In genomic region chr1:33445108-33445507, GRCh38 we compare ENCODE assay signal across 26 cellular contexts. TPM values are rescaled to one million over a fixed set of nuclear protein-coding genes. Genes with fewer than 3 reads are reported as not detected.
DNase-seq lines count a peak whose midpoint lies in the region; ATAC-seq, FAIRE-seq and TF ChIP-seq lines count a peak whose summit lies in the region.
"Had no signal": no experiment of that assay in that cellular context is flagged by ENCODE, and none has a peak within 500 bp of the region (broad histone marks: within the 10 kb centered on the region; RNA-seq: fewer than 3 reads in every experiment).

No MANE protein-coding gene starts in this region.

- no peak overlapping the region for H2AK5ac ChIP-seq in mesenchymal stem cell (ENCODE audit: low read length, severe bottlenecking)

- H2AFZ ChIP-seq in HepG2 (ENCODE audit: low read length) (no peak overlapping the region), mesenchymal stem cell (ENCODE audit: low read depth, low read length) (no peak overlapping the region)

- no peaks in the 10 kb centered on the region for H3K36me3 ChIP-seq in right lobe of liver
- no peaks in the 10 kb centered on the region for H3K36me3 ChIP-seq in HepG2 (replicated peaks in 1 of 2; ENCODE audit: control insufficient read depth in 1 of 2, insufficient read depth in 2 of 2, low read length in 2 of 2)
- H3K36me3 ChIP-seq in mesenchymal stem cell (ENCODE audit: control insufficient read depth in 1 of 2, insufficient read depth in 2 of 2, low read depth in 1 of 2, low read length in 2 of 2), result no peaks in the 10 kb centered on the region
- no peaks in the 10 kb centered on the region for H3K36me3 ChIP-seq in gastroesophageal sphincter
- H3K36me3 ChIP-seq: BE2C, BLaER1 had no signal

- no TSS peak for BruUV-seq in HepG2 (replicated peaks; lab: Mats Ljungman, UMichigan)

- H3K27ac Mint-ChIP-seq in nephron progenitor cell, result peak overlapping the region; percentile 97
- H3K27ac Mint-ChIP-seq: CD14-positive monocyte; CD4-positive, alpha-beta memory T cell; CD4-positive, CD25-positive, alpha-beta regulatory T cell; CD8-positive, alpha-beta memory T cell had no signal

- H2BK120ac ChIP-seq in mesenchymal stem cell (ENCODE audit: low read depth, low read length), result no peak overlapping the region

- H3K27me3 ChIP-seq in right lobe of liver (no peaks in the 10 kb centered on the region), HepG2 (ENCODE audit: control insufficient read depth in 1 of 2, insufficient read depth in 2 of 2, low read length in 2 of 2) (peaks cover 1 to 26% of the 10 kb centered on the region in 2 experiments; a peak in 3 of 5 replicates), mesenchymal stem cell (ENCODE audit: control insufficient read depth in 1 of 2, insufficient read depth in 1 of 2, low read length in 2 of 2) (no peaks in the 10 kb centered on the region), gastroesophageal sphincter (no peaks in the 10 kb centered on the region)
- H3K27me3 ChIP-seq: BE2C, BLaER1 had no signal

- no peak for TF ChIP-seq RAD21 in HepG2 (CRISPR knock-in tag; IDR thresholded peaks at IDR 0.05)

- DNase-seq in right lobe of liver (no peak), HepG2 (ENCODE audit: low spot score) (no peak), mesenchymal stem cell (no peak), nephron progenitor cell (no peak), AG20443 (ENCODE audit: low spot score) (no peak)
- DNase-seq: BE2C; C1 segment of cervical spinal cord; CD4-positive, alpha-beta memory T cell; CD4-positive, CD25-positive, alpha-beta regulatory T cell; CD8-positive, alpha-beta memory T cell; COR-L47; DMS 273 treated with DMSO at 0.1 percent for 48 hours; DMS153; DMS53; DMS79; DND-41; EL; GDM1 had no signal

- intact Hi-C loops in right lobe of liver (cut with DNase I), result no loop called here
- intact Hi-C loops in HepG2 (cut with micrococcal nuclease; ENCODE audit: unreplicated experiment), result no loop called here

- H2BK15ac ChIP-seq in mesenchymal stem cell (ENCODE audit: low read depth, poor library complexity, severe bottlenecking), result no peak overlapping the region

- H4K8ac ChIP-seq in mesenchymal stem cell (ENCODE audit: low read length), result peak overlapping the region; percentile 12

- FAIRE-seq in HepG2 (lab: Jason Lieb, UNC), result no peak
- FAIRE-seq: A549, GM12878, GM12892, GM18507 had no signal

- H3K27ac ChIP-seq in right lobe of liver, result no peak overlapping the region
- no peak overlapping the region for H3K27ac ChIP-seq in HepG2 (ENCODE audit: extremely low read length, insufficient read depth, low read length)
- H3K27ac ChIP-seq in mesenchymal stem cell (ENCODE audit: low read length, poor library complexity, severe bottlenecking), result no peak overlapping the region
- no peak overlapping the region for H3K27ac ChIP-seq in gastroesophageal sphincter
- H3K27ac ChIP-seq: 22Rv1, A549, BLaER1 had no signal

- no peak overlapping the region for H4K91ac ChIP-seq in mesenchymal stem cell (ENCODE audit: low read length)

- TF ChIP-seq EP300 in HepG2 (IDR thresholded peaks at IDR 0.05; ENCODE audit: low read depth in 2 of 2, low read length in 2 of 2) (no peak), HepG2 (CRISPR knock-in tag; IDR thresholded peaks at IDR 0.05; ENCODE audit: borderline replicate concordance) (no peak), gastroesophageal sphincter (IDR thresholded peaks at IDR 0.05) (no peak)

- H3K79me1 ChIP-seq in mesenchymal stem cell (replicated peaks; ENCODE audit: low read length, poor library complexity, severe bottlenecking), result no peaks in the 10 kb centered on the region

- peak overlapping the region; percentile 31 for H3K4me3 Mint-ChIP-seq in nephron progenitor cell
- H3K4me3 Mint-ChIP-seq: CD14-positive monocyte; CD4-positive, alpha-beta memory T cell; CD4-positive, CD25-positive, alpha-beta regulatory T cell; CD8-positive, alpha-beta memory T cell had no signal

- ATAC-seq in right lobe of liver (peak; percentile 28 to 51 (median 32)), HepG2 (no peak), gastroesophageal sphincter (no peak)
- ATAC-seq: A549, GM12878 had no signal

- H3K9me3 ChIP-seq in right lobe of liver (no peaks in the 10 kb centered on the region), HepG2 (ENCODE audit: low read length) (no peaks in the 10 kb centered on the region), mesenchymal stem cell (ENCODE audit: control insufficient read depth, low read length) (no peaks in the 10 kb centered on the region), gastroesophageal sphincter (no peaks in the 10 kb centered on the region)
- H3K9me3 ChIP-seq: A549, BE2C, BLaER1 had no signal

- CTCF ChIA-PET in HepG2 (lab: Yijun Ruan, JAX; ENCODE audit: low intra/inter-chr PET ratio, low total read pairs), result no interaction called here

- 80% methylated on average over 5 of the region's 6 CpGs for WGBS in right lobe of liver (ENCODE audit: insufficient coverage, low coverage, low lambda C conversion rate, missing lambda C conversion rate)
- 57% methylated on average over 6 of the region's 6 CpGs for WGBS in HepG2 (ENCODE audit: low lambda C conversion rate)
- WGBS in mesenchymal stem cell, result 92% methylated on average over 6 of the region's 6 CpGs
- WGBS in gastroesophageal sphincter (ENCODE audit: low coverage in 1 of 2), 2 donors, result 91 to 92% methylated on average over 4 of the region's 6 CpGs

- in situ Hi-C loops in HepG2 (cut with HindIII; ENCODE audit: extremely low pct_ligation_motif_present, low pct_unique_long_range_greater_than_20kb), result no loop called here

- H3K4me1 Mint-ChIP-seq in nephron progenitor cell, result peaks cover 88% of the 10 kb centered on the region
- H3K4me1 Mint-ChIP-seq: CD4-positive, alpha-beta memory T cell; CD8-positive, alpha-beta memory T cell had no signal

- H3K14ac ChIP-seq in mesenchymal stem cell (ENCODE audit: low read length in 2 of 2), result no peak overlapping the region

- peaks cover 16% of the 10 kb centered on the region for H3K36me3 Mint-ChIP-seq in nephron progenitor cell (ENCODE audit: low read depth)
- H3K36me3 Mint-ChIP-seq: CD14-positive monocyte; CD4-positive, alpha-beta memory T cell had no signal

- no peaks in the 10 kb centered on the region for H3K4me1 ChIP-seq in right lobe of liver
- H3K4me1 ChIP-seq in HepG2 (ENCODE audit: insufficient read depth, low read length), result peaks cover 11% of the 10 kb centered on the region
- peaks cover 7% of the 10 kb centered on the region for H3K4me1 ChIP-seq in mesenchymal stem cell (ENCODE audit: control insufficient read depth, insufficient read depth, low read depth, low read length)
- H3K4me1 ChIP-seq in gastroesophageal sphincter, result no peaks in the 10 kb centered on the region
- H3K4me1 ChIP-seq: A549, BLaER1 had no signal

- peak overlapping the region in 1 of 2 experiments; percentile 24 for H3K4ac ChIP-seq in mesenchymal stem cell (ENCODE audit: low read depth in 1 of 2, low read length in 2 of 2)

- H3K23ac ChIP-seq in mesenchymal stem cell (ENCODE audit: low read length in 2 of 2), result no peak overlapping the region

- H4K20me1 ChIP-seq in HepG2 (ENCODE audit: insufficient read depth, low read length), result no peaks in the 10 kb centered on the region
- H4K20me1 ChIP-seq: BLaER1 had no signal

- no peak overlapping the region for H3K4me3 ChIP-seq in right lobe of liver
- no peak overlapping the region for H3K4me3 ChIP-seq in HepG2 (replicated peaks in 1 of 3; ENCODE audit: insufficient read depth in 1 of 3, low read depth in 2 of 3, low read length in 3 of 3)
- H3K4me3 ChIP-seq in mesenchymal stem cell (ENCODE audit: insufficient read depth in 1 of 2, low read depth in 1 of 2, low read length in 2 of 2), result no peak overlapping the region
- no peak overlapping the region for H3K4me3 ChIP-seq in gastroesophageal sphincter
- H3K4me3 ChIP-seq: A549, BLaER1, GM12878 had no signal

- no peak overlapping the region for H2BK12ac ChIP-seq in mesenchymal stem cell (ENCODE audit: low read length in 2 of 2)

- no peak overlapping the region for H2BK5ac ChIP-seq in mesenchymal stem cell (ENCODE audit: low read depth, low read length, poor library complexity, severe bottlenecking)

- peaks cover 3% of the 10 kb centered on the region for H3K27me3 Mint-ChIP-seq in nephron progenitor cell (ENCODE audit: low read depth, poor library complexity)

- no peak for TF ChIP-seq POLR2A in right lobe of liver (IDR thresholded peaks at IDR 0.05)
- TF ChIP-seq POLR2A in HepG2 (IDR thresholded peaks at IDR 0.05; ENCODE audit: insufficient read depth in 1 of 2, low read depth in 2 of 2, low read length in 2 of 2), result no peak
- no peak for TF ChIP-seq POLR2A in gastroesophageal sphincter (IDR thresholded peaks at IDR 0.05)

- POLR2A ChIA-PET in HepG2 (lab: Yijun Ruan, JAX), result no interaction called here

- no peaks in the 10 kb centered on the region for H3K79me2 ChIP-seq in HepG2 (ENCODE audit: insufficient read depth, low read length)

- peak overlapping the region in 1 of 2 experiments; percentile 45 for H3K18ac ChIP-seq in mesenchymal stem cell (ENCODE audit: low read depth in 1 of 2, low read length in 2 of 2)

- H3K9ac ChIP-seq in HepG2 (ENCODE audit: insufficient read depth, low read depth, low read length) (no peak overlapping the region), mesenchymal stem cell (ENCODE audit: low read length) (no peak overlapping the region)
- H3K9ac ChIP-seq: BLaER1 had no signal

- TF ChIP-seq CTCF in right lobe of liver (IDR thresholded peaks at IDR 0.05), result no peak
- TF ChIP-seq CTCF in HepG2 (CRISPR knock-in tag; IDR thresholded peaks at IDR 0.05), result no peak
- no peak for TF ChIP-seq CTCF in nephron progenitor cell (IDR thresholded peaks at IDR 0.05)
- no peak for TF ChIP-seq CTCF in gastroesophageal sphincter (IDR thresholded peaks at IDR 0.05)

- H3K9me3 Mint-ChIP-seq in nephron progenitor cell, result peaks cover 14% of the 10 kb centered on the region
- H3K9me3 Mint-ChIP-seq: CD4-positive, alpha-beta memory T cell; CD8-positive, alpha-beta memory T cell had no signal

- no peak overlapping the region for H3K4me2 ChIP-seq in HepG2 (ENCODE audit: low read depth, low read length)
- no peak overlapping the region for H3K4me2 ChIP-seq in mesenchymal stem cell (ENCODE audit: low read length, poor library complexity, severe bottlenecking)
- H3K4me2 ChIP-seq: A549, BLaER1 had no signal

RNA-seq across cellular contexts. Expression of gene PHC2, which starts 14.2 kb away (rescaled TPM):
- total RNA-seq in right lobe of liver (10 to 100 TPM; 49.3 to 86.5 (median 66.8) TPM), HepG2 (2016; rRNA removed; fragmentation: Illumina TruSeq; extraction: Trizol) (52.5 and 53.5 TPM in 2 replicates), gastroesophageal sphincter (100 to 1,000 TPM in 3 of 4 donors, 10 to 100 TPM in 1; 99.8 to 223 (median 181) TPM)
- 37.8 and 42.1 TPM in 2 replicates for total RNA-seq in HepG2 (2016; cell fraction: cytosol; rRNA removed; fragmentation: Illumina TruSeq; extraction: Trizol; ENCODE audit: low read depth)
- 44.7 and 53.5 TPM in 2 replicates for total RNA-seq in HepG2 (2016; cell fraction: insoluble cytoplasmic fraction; rRNA removed; fragmentation: Illumina TruSeq; extraction: Trizol)
- 102 and 120 TPM in 2 replicates for total RNA-seq in HepG2 (2016; cell fraction: membrane; rRNA removed; fragmentation: Illumina TruSeq; extraction: Trizol)
- 27.9 and 32.8 TPM in 2 replicates for total RNA-seq in HepG2 (2016; cell fraction: nucleus; rRNA removed; fragmentation: Illumina TruSeq; extraction: Trizol)
- 84.9 and 100 TPM in 2 replicates for polyA plus RNA-seq in HepG2 (2011; rRNA removed)
- 86.4 and 90.4 TPM in 2 replicates for polyA plus RNA-seq in HepG2 (2011; cell fraction: cytosol; rRNA removed)
- 83.8 and 90.8 TPM in 2 replicates for polyA plus RNA-seq in HepG2 (2011; cell fraction: nucleus; rRNA removed)
- polyA plus RNA-seq in HepG2 (2012), result 70.9 and 73.7 TPM in 2 replicates
- 41.6 and 55.3 TPM in 2 replicates for polyA plus RNA-seq in HepG2 (2016; cell fraction: cytosol; fragmentation: Illumina TruSeq; extraction: Trizol; ENCODE audit: low read depth)
- polyA plus RNA-seq in HepG2 (2016; cell fraction: insoluble cytoplasmic fraction; fragmentation: Illumina TruSeq; extraction: Trizol; ENCODE audit: low read depth), result 61.1 and 69.9 TPM in 2 replicates
- 98.3 and 114 TPM in 2 replicates for polyA plus RNA-seq in HepG2 (2016; cell fraction: membrane; fragmentation: Illumina TruSeq; extraction: Trizol; ENCODE audit: low read depth)
- polyA plus RNA-seq in HepG2 (2016; cell fraction: nucleus; fragmentation: Illumina TruSeq; extraction: Trizol; ENCODE audit: insufficient read depth, low read depth), result 62.2 and 63.0 TPM in 2 replicates
- polyA minus RNA-seq in HepG2 (2011; rRNA and poly(A)+ RNA removed; ENCODE audit: low replicate concordance), result 24.7 and 72.3 TPM in 2 replicates
- 33.1 and 41.3 TPM in 2 replicates for polyA minus RNA-seq in HepG2 (2011; cell fraction: cytosol; rRNA and poly(A)+ RNA removed)
- polyA minus RNA-seq in HepG2 (2011; cell fraction: nucleus; rRNA and poly(A)+ RNA removed), result 23.3 and 28.7 TPM in 2 replicates
- 114 TPM for polyA plus RNA-seq in mesenchymal stem cell (2013, experiment 1 of 2)
- 112 TPM for polyA plus RNA-seq in mesenchymal stem cell (2013, experiment 2 of 2)

RNA-seq across cellular contexts. Expression of gene ZSCAN20, which starts 27.3 kb away (rescaled TPM):
- total RNA-seq in right lobe of liver, result 1 to 10 TPM in 4 of 6 experiments, under 1 TPM in 2; 0.81 to 2.7 (median 1.4) TPM
- total RNA-seq in HepG2 (2016; rRNA removed; fragmentation: Illumina TruSeq; extraction: Trizol), result 2.8 TPM in 2 replicates
- 0.40 and 0.44 TPM in 2 replicates for total RNA-seq in HepG2 (2016; cell fraction: cytosol; rRNA removed; fragmentation: Illumina TruSeq; extraction: Trizol; ENCODE audit: low read depth)
- 2.6 and 2.9 TPM in 2 replicates for total RNA-seq in HepG2 (2016; cell fraction: insoluble cytoplasmic fraction; rRNA removed; fragmentation: Illumina TruSeq; extraction: Trizol)
- 0.69 and 1.1 TPM in 2 replicates for total RNA-seq in HepG2 (2016; cell fraction: membrane; rRNA removed; fragmentation: Illumina TruSeq; extraction: Trizol)
- total RNA-seq in HepG2 (2016; cell fraction: nucleus; rRNA removed; fragmentation: Illumina TruSeq; extraction: Trizol), result 3.5 and 4.5 TPM in 2 replicates
- 1.1 and 1.3 TPM in 2 replicates for polyA plus RNA-seq in HepG2 (2011; rRNA removed)
- 0.56 and 0.94 TPM in 2 replicates for polyA plus RNA-seq in HepG2 (2011; cell fraction: cytosol; rRNA removed)
- 3.0 TPM in 2 replicates for polyA plus RNA-seq in HepG2 (2011; cell fraction: nucleus; rRNA removed)
- 1.1 and 1.6 TPM in 2 replicates for polyA plus RNA-seq in HepG2 (2012)
- 0.07 and 0.16 TPM in 2 replicates for polyA plus RNA-seq in HepG2 (2016; cell fraction: cytosol; fragmentation: Illumina TruSeq; extraction: Trizol; ENCODE audit: low read depth)
- polyA plus RNA-seq in HepG2 (2016; cell fraction: insoluble cytoplasmic fraction; fragmentation: Illumina TruSeq; extraction: Trizol; ENCODE audit: low read depth), result 0.71 and 0.93 TPM in 2 replicates
- polyA plus RNA-seq in HepG2 (2016; cell fraction: membrane; fragmentation: Illumina TruSeq; extraction: Trizol; ENCODE audit: low read depth), result 0.31 and 0.36 TPM in 2 replicates
- 3.3 and 4.0 TPM in 2 replicates for polyA plus RNA-seq in HepG2 (2016; cell fraction: nucleus; fragmentation: Illumina TruSeq; extraction: Trizol; ENCODE audit: insufficient read depth, low read depth)
- polyA minus RNA-seq in HepG2 (2011; rRNA and poly(A)+ RNA removed; ENCODE audit: low replicate concordance), result 3.6 and 6.6 TPM in 2 replicates
- 1.8 and 2.0 TPM in 2 replicates for polyA minus RNA-seq in HepG2 (2011; cell fraction: cytosol; rRNA and poly(A)+ RNA removed)
- polyA minus RNA-seq in HepG2 (2011; cell fraction: nucleus; rRNA and poly(A)+ RNA removed), result 4.9 and 6.6 TPM in 2 replicates
- 1.7 TPM for polyA plus RNA-seq in mesenchymal stem cell (2013, experiment 1 of 2)
- 1.6 TPM for polyA plus RNA-seq in mesenchymal stem cell (2013, experiment 2 of 2)
- 1 to 10 TPM; 6.7 to 9.2 (median 7.5) TPM for total RNA-seq in gastroesophageal sphincter

Comparison
In these comparisons a context has a peak if more than half of its experiments do, and no peak if none do; other contexts are left out.
1. ATAC-seq: peak in right lobe of liver (4 of 4); none in HepG2 (single experiment) and gastroesophageal sphincter (single experiment).